In the genomic region with DNA sequence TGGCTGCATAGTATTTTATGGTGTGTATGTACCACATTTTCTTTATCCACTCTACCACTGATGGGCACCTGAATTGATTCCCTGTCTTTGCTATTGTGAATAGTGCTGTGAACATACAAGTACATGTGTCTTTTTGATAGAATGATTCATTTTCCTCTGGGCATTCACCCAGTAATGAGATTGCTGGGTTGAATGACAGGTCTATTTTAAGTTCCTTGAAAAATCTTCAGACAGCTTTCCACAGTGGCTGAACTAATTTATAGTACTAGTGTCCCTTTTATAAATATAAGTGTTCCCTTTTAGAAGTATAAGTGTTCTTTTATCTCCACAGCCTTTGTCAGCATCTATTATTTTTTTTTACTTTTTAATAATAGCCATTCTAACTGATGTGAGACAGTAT, we compare ENCODE assay signal across 31 cellular contexts.
"Had no signal": no experiment of that assay in that cellular context is flagged by ENCODE, and none has a peak within 500 bp of the region (broad histone marks: within the 10 kb centered on the region; RNA-seq: fewer than 3 reads in every experiment).

No MANE protein-coding gene starts in this region.

- H3K36me3 ChIP-seq: ascending aorta, brain microvascular endothelial cell had no signal

- ATAC-seq: activated CD4-positive, alpha-beta T cell treated with anti-CD3 and anti-CD28 coated beads for 36 hours; activated CD4-positive, CD25-positive, alpha-beta regulatory T cell treated with anti-CD3 and anti-CD28 coated beads, Interleukin-2, amount 50 U/mL, for 24 hours; activated CD8-positive, alpha-beta memory T cell treated with anti-CD3 and anti-CD28 coated beads, Interleukin-2, amount 10 ng/mL, durations not matched to agents 7 days and 5 days; activated CD8-positive, alpha-beta T cell treated with anti-CD3 and anti-CD28 coated beads, Interleukin-2, amount 10 ng/mL, durations not matched to agents 7 days and 5 days; activated naive CD8-positive, alpha-beta T cell treated with anti-CD3 and anti-CD28 coated beads, Interleukin-2, amount 50 U/mL, for 24 hours; body of pancreas had no signal

- DNase-seq: activated CD4-positive, alpha-beta memory T cell treated with anti-CD3 and anti-CD28 coated beads, Interleukin-2, amount 10 ng/mL, durations not matched to agents 7 days and 5 days; activated CD4-positive, alpha-beta T cell treated with anti-CD3 and anti-CD28 coated beads for 1 hour; activated CD4-positive, alpha-beta T cell treated with anti-CD3 and anti-CD28 coated beads for 36 hours; activated CD4-positive, alpha-beta T cell treated with anti-CD3 and anti-CD28 coated beads for 48 hours; activated CD4-positive, alpha-beta T cell treated with anti-CD3 and anti-CD28 coated beads, Interleukin-2, amount 10 ng/mL, durations not matched to agents 7 days and 5 days; activated CD4-positive, alpha-beta T cell treated with anti-CD3 and anti-CD28 coated beads, Interleukin-2, amount 50 U/mL, for 48 hours; activated CD4-positive, CD25-positive, alpha-beta regulatory T cell; activated CD8-positive, alpha-beta memory T cell treated with anti-CD3 and anti-CD28 coated beads for 24 hours; activated CD8-positive, alpha-beta memory T cell treated with anti-CD3 and anti-CD28 coated beads, Interleukin-2, amount 10 ng/mL, durations not matched to agents 7 days and 5 days; activated CD8-positive, alpha-beta memory T cell treated with anti-CD3 and anti-CD28 coated beads, Interleukin-2, amount 50 U/mL, for 48 hours; activated CD8-positive, alpha-beta T cell treated with anti-CD3 and anti-CD28 coated beads, Interleukin-2, amount 10 ng/mL, durations not matched to agents 7 days and 5 days; activated effector memory CD4-positive, alpha-beta T cell treated with Interleukin-2 at 50 U/mL for 16 hours; activated gamma-delta T cell; activated naive CD4-positive, alpha-beta T cell treated with anti-CD3 and anti-CD28 coated beads, Interleukin-2, amount 10 ng/mL, durations not matched to agents 7 days and 5 days; activated naive CD4-positive, alpha-beta T cell treated with Interleukin-2 at 50 U/mL for 16 hours; activated naive CD8-positive, alpha-beta T cell treated with anti-CD3 and anti-CD28 coated beads, Interleukin-2, amount 10 ng/mL, durations not matched to agents 7 days and 5 days; activated naive CD8-positive, alpha-beta T cell treated with anti-CD3 and anti-CD28 coated beads, Interleukin-2, amount 50 U/mL, for 24 hours; activated T-cell treated with anti-CD3 and anti-CD28 coated beads, Interleukin-2, amount 50 U/mL, for 24 hours; activated T-cell treated with anti-CD3 and anti-CD28 coated beads, Interleukin-2, amount 50 U/mL, for 48 hours; amygdala; anterior cingulate cortex; body of pancreas; brain microvascular endothelial cell; central memory CD4-positive, alpha-beta T cell; T-helper 1 cell; T-helper 2 cell; T-helper 9 cell had no signal

- H3K27ac ChIP-seq: ascending aorta, body of pancreas, brain microvascular endothelial cell, VCaP had no signal

- H3K9me3 ChIP-seq: ascending aorta, body of pancreas had no signal

- FAIRE-seq: TTC549 had no signal

- H3K4me3 ChIP-seq: ascending aorta, body of pancreas had no signal

- H3K4me1 ChIP-seq: ascending aorta, body of pancreas had no signal

- H3K27me3 ChIP-seq: ascending aorta, body of pancreas, brain microvascular endothelial cell had no signal
